8 cellular contexts compared by ENCODE assay signal in the genomic region with DNA sequence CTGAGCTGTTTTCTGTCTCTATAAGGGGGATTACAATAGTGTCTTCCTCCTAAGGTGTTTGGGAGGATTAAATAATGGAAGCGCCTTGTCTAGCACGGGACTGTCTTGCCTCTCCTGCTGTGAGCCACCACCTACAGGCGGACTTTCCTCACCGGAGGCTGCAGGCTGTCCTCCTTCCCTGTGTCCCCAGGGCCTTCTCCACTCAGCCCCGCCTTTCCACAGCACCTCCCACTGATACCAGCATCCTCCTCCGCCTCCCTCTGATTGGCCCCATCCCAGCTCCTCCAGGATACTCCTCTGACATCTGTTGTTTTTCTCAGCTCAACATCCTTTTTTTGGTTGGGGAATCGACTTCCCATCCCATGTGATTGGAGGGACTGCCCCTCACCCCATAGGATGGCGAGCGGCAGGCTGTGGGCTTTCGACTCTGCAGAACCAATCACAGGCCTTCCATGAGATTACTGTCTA. TPM values are rescaled to one million over a fixed set of nuclear protein-coding genes. Genes with fewer than 3 reads are reported as not detected.
DNase-seq lines count a peak whose midpoint lies in the region; ATAC-seq and TF ChIP-seq lines count a peak whose summit lies in the region.

No MANE protein-coding gene starts in this region.

- H3K27me3 ChIP-seq in CD8-positive, alpha-beta memory T cell (ENCODE audit: insufficient read depth, low read length, poor library complexity, severe bottlenecking) = no peaks in the 10 kb centered on the region
- no peaks in the 10 kb centered on the region for H3K27me3 ChIP-seq in effector memory CD4-positive, alpha-beta T cell (replicated peaks; ENCODE audit: control insufficient read depth, insufficient read depth, low read length, poor library complexity, severe bottlenecking)
- no peaks in the 10 kb centered on the region for H3K27me3 ChIP-seq in liver (ENCODE audit: control insufficient read depth in 4 of 4, insufficient read depth in 4 of 4, low read length in 3 of 4)

- H3K4me3 Mint-ChIP-seq in CD8-positive, alpha-beta memory T cell = peak overlapping the region; percentile 90 to 96 (median 94)
- H3K4me3 Mint-ChIP-seq in WTC11 = peak overlapping the region; percentile 96

- H3K4me1 Mint-ChIP-seq in CD8-positive, alpha-beta memory T cell = peaks cover 33 to 46% (median 46%) of the 10 kb centered on the region in 3 donors
- H3K4me1 Mint-ChIP-seq in WTC11 = peaks cover 19% of the 10 kb centered on the region

- peak overlapping the region; percentile 87 for H3K4me3 ChIP-seq in CD8-positive, alpha-beta memory T cell (ENCODE audit: low read length)
- H3K4me3 ChIP-seq in effector memory CD4-positive, alpha-beta T cell (ENCODE audit: insufficient read depth, low read depth, low read length, poor library complexity, severe bottlenecking) = peak overlapping the region; percentile 55
- H3K4me3 ChIP-seq in liver (ENCODE audit: low read depth in 1 of 3, low read length in 3 of 3) = peak overlapping the region; percentile 3 to 81 (median 76)

- H3K9me3 Mint-ChIP-seq in CD8-positive, alpha-beta memory T cell = no peaks in the 10 kb centered on the region
- H3K9me3 Mint-ChIP-seq in WTC11 = no peaks in the 10 kb centered on the region

- H3K27ac Mint-ChIP-seq in CD8-positive, alpha-beta memory T cell = peak overlapping the region; percentile 88 to 98 (median 92)
- peak overlapping the region; percentile 97 for H3K27ac Mint-ChIP-seq in WTC11

- peak overlapping the region in 1 of 2 donors; percentile 57 for H3K9ac ChIP-seq in liver (ENCODE audit: low read depth in 1 of 2, low read length in 2 of 2)

- TF ChIP-seq CTCF in WTC11 (IDR thresholded peaks at IDR 0.05) = no peak
- TF ChIP-seq CTCF in liver (IDR thresholded peaks at IDR 0.05; ENCODE audit: low read depth, low read length, missing input control) = no peak

- no peaks in the 10 kb centered on the region for H3K36me3 ChIP-seq in CD8-positive, alpha-beta memory T cell (ENCODE audit: insufficient read depth, low read length)
- peaks cover 16% of the 10 kb centered on the region for H3K36me3 ChIP-seq in effector memory CD4-positive, alpha-beta T cell (ENCODE audit: control insufficient read depth, insufficient read depth, low read length)
- peaks cover 0 to 8% (median under 1%) of the 10 kb centered on the region in 4 donors for H3K36me3 ChIP-seq in liver (ENCODE audit: control insufficient read depth in 4 of 4, insufficient read depth in 3 of 4, low read depth in 1 of 4, low read length in 3 of 4)

- CTCF ChIA-PET in CD8-positive, alpha-beta memory T cell (lab: Charles Lee) = interaction anchor here (0.8 to 2.0 kb wide), 7 partner anchors 11 to 99 kb away, joined by 3 to 8 read pairs (median 4); partner anchors contain the start of genes PKN3 and SET
- CTCF ChIA-PET in WTC11 (lab: Charles Lee) = interaction anchor here (0.6 to 2.5 kb wide), 24 partner anchors 9 to 312 kb away, joined by 3 to 43 read pairs (median 4); partner anchors contain the start of genes ENDOG, MIGA2, PKN3 and SH3GLB2

- H3K27ac ChIP-seq in CD8-positive, alpha-beta memory T cell (ENCODE audit: low read depth, low read length) = peak overlapping the region; percentile 48
- peak overlapping the region; percentile 52 for H3K27ac ChIP-seq in effector memory CD4-positive, alpha-beta T cell (ENCODE audit: insufficient read depth, low read length, poor library complexity, severe bottlenecking)
- H3K27ac ChIP-seq in liver (ENCODE audit: low read depth in 1 of 2, low read length in 2 of 2) = peak overlapping the region in 1 of 2 donors; percentile 30

- WGBS in liver = 38% methylated on average over 10 of the region's 10 CpGs

- no peak for TF ChIP-seq RAD21 in liver (IDR thresholded peaks at IDR 0.05)

- POLR2A ChIA-PET in CD8-positive, alpha-beta memory T cell (lab: Charles Lee) = interaction anchor here (0.8 to 1.4 kb wide), 10 partner anchors 10 to 357 kb away, joined by 3 to 9 read pairs (median 4); partner anchors contain the start of genes DOLPP1, KYAT1, LRRC8A and SET
- POLR2A ChIA-PET in WTC11 (lab: Charles Lee) = interaction anchor here (0.5 to 1.8 kb wide), 15 partner anchors 8 to 178 kb away, joined by 3 to 7 read pairs (median 3); partner anchors contain the start of genes ENDOG and PKN3

- no peaks in the 10 kb centered on the region for H3K9me3 ChIP-seq in CD8-positive, alpha-beta memory T cell (ENCODE audit: low read length)
- no peaks in the 10 kb centered on the region for H3K9me3 ChIP-seq in effector memory CD4-positive, alpha-beta T cell (ENCODE audit: control insufficient read depth, low read length)
- no peaks in the 10 kb centered on the region for H3K9me3 ChIP-seq in liver (ENCODE audit: control insufficient read depth in 4 of 4, low read length in 3 of 4)

- H3K4me1 ChIP-seq in CD8-positive, alpha-beta memory T cell (ENCODE audit: insufficient read depth, low read length) = peaks cover 21% of the 10 kb centered on the region
- H3K4me1 ChIP-seq in effector memory CD4-positive, alpha-beta T cell (ENCODE audit: control insufficient read depth, insufficient read depth, low read length, poor library complexity, severe bottlenecking) = peaks cover 15% of the 10 kb centered on the region
- H3K4me1 ChIP-seq in liver (ENCODE audit: control insufficient read depth in 4 of 4, insufficient read depth in 4 of 4, low read length in 3 of 4) = peaks cover 4 to 20% (median 14%) of the 10 kb centered on the region in 4 donors

- peak in 2 of 5 donors; percentile 34 to 42 for DNase-seq in CD8-positive, alpha-beta memory T cell
- peak; percentile 100 for DNase-seq in NCI-H2171 treated with DMSO at 0.1 percent for 48 hours (lab: John Stamatoyannopoulos, UW)
- peak; percentile 80 for DNase-seq in WTC11 (ENCODE audit: low spot score)
- peak in 2 of 3 donors; percentile 24 to 34 for DNase-seq in effector memory CD4-positive, alpha-beta T cell
- DNase-seq in stimulated activated CD8-positive, alpha-beta memory T cell treated with anti-CD3 and anti-CD28 coated beads, Interleukin-2, amount 100 ng/mL, for 48 hours (ENCODE audit: low read depth in 2 of 2) = peak; percentile 7 to 40

- peaks cover 0 to 2% of the 10 kb centered on the region in 2 donors for H3K27me3 Mint-ChIP-seq in CD8-positive, alpha-beta memory T cell
- no peaks in the 10 kb centered on the region for H3K27me3 Mint-ChIP-seq in WTC11 (ENCODE audit: low read depth)

- peaks cover 0 to 26% (median 2%) of the 10 kb centered on the region in 3 donors for H3K36me3 Mint-ChIP-seq in CD8-positive, alpha-beta memory T cell
- H3K36me3 Mint-ChIP-seq in WTC11 = no peaks in the 10 kb centered on the region

- ATAC-seq in GM21528 (IDR thresholded peaks at IDR 0.05; ENCODE audit: low FRiP score, unreplicated experiment) = peak; percentile 10
- ATAC-seq in WTC11 = peak; percentile 53
- no peak for ATAC-seq in GM18511 (IDR thresholded peaks at IDR 0.05; ENCODE audit: unreplicated experiment)

TF ChIP-seq in WTC11, 78 proteins besides CTCF, POLR2A, EP300 and RAD21 (continues in another document):
- TF ChIP-seq, protein P1, sequence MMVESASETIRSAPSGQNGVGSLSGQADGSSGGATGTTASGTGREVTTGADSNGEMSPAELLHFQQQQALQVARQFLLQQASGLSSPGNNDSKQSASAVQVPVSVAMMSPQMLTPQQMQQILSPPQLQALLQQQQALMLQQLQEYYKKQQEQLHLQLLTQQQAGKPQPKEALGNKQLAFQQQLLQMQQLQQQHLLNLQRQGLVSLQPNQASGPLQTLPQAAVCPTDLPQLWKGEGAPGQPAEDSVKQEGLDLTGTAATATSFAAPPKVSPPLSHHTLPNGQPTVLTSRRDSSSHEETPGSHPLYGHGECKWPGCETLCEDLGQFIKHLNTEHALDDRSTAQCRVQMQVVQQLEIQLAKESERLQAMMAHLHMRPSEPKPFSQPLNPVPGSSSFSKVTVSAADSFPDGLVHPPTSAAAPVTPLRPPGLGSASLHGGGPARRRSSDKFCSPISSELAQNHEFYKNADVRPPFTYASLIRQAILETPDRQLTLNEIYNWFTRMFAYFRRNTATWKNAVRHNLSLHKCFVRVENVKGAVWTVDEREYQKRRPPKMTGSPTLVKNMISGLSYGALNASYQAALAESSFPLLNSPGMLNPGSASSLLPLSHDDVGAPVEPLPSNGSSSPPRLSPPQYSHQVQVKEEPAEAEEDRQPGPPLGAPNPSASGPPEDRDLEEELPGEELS (CRISPR knock-in tag; IDR thresholded peaks at IDR 0.05) = peak; percentile 70; the same call in 1 of the 2 replicates

TF ChIP-seq in liver, 16 proteins besides CTCF, POLR2A, EP300 and RAD21:
- TF ChIP-seq SP1 (IDR thresholded peaks at IDR 0.05) (peak; percentile 23), GABPA (IDR thresholded peaks at IDR 0.05 in 1 of 2, conservative IDR thresholded peaks at IDR 0.05 in 1 of 2) (no peak), TAF1 (conservative IDR thresholded peaks at IDR 0.05) (no peak)

RNA-seq across cellular contexts. Expression of gene ZDHHC12, which starts 0.9 kb away (rescaled TPM):
- total RNA-seq in CD8-positive, alpha-beta memory T cell = 10 to 100 TPM; 76.1 to 82.0 TPM
- 67.3 TPM for polyA plus RNA-seq in CD8-positive, alpha-beta memory T cell
- total RNA-seq in WTC11 (2021) (39.7 to 46.3 TPM (median 45.2 TPM) in 3 replicates), liver (10 to 100 TPM; 24.7 to 29.7 TPM)
- polyA plus RNA-seq in liver = 10 to 100 TPM; 30.9 to 48.2 TPM

RNA-seq across cellular contexts. Expression of gene PKN3, which starts 22.5 kb away (rescaled TPM):
- total RNA-seq in CD8-positive, alpha-beta memory T cell = 1 to 10 TPM; 7.5 to 7.9 TPM
- 1.4 TPM for polyA plus RNA-seq in CD8-positive, alpha-beta memory T cell
- total RNA-seq in WTC11 (2021) = 24.1 to 28.9 TPM (median 27.5 TPM) in 3 replicates
- total RNA-seq in liver = 1 to 10 TPM; 2.0 to 4.2 TPM
- 1 to 10 TPM in 1 of 2 donors, under 1 TPM in 1; 0.61 to 1.1 TPM for polyA plus RNA-seq in liver

RNA-seq across cellular contexts. Expression of gene SET, which starts 35.8 kb away (rescaled TPM):
- 1,000 to 10,000 TPM in 1 of 2 experiments, 100 to 1,000 TPM in 1; 939 to 1,027 TPM for total RNA-seq in CD8-positive, alpha-beta memory T cell
- polyA plus RNA-seq in CD8-positive, alpha-beta memory T cell = 229 TPM
- total RNA-seq in WTC11 (2021) = 1,083 to 1,129 TPM (median 1,086 TPM) in 3 replicates
- 10 to 100 TPM; 79.9 to 95.6 TPM for total RNA-seq in liver
- 10 to 100 TPM; 58.2 to 58.8 TPM for polyA plus RNA-seq in liver

RNA-seq across cellular contexts. Expression of gene ZER1, which starts 46.9 kb away (rescaled TPM):
- total RNA-seq in CD8-positive, alpha-beta memory T cell = 10 to 100 TPM; 18.3 to 18.7 TPM
- polyA plus RNA-seq in CD8-positive, alpha-beta memory T cell = 46.2 TPM
- total RNA-seq in WTC11 (2021) (20.6 to 24.5 TPM (median 23.8 TPM) in 3 replicates), liver (10 to 100 TPM; 20.0 to 29.1 TPM)
- polyA plus RNA-seq in liver = 10 to 100 TPM in 1 of 2 donors, 1 to 10 TPM in 1; 7.6 to 11.7 TPM

Comparison
In these comparisons a context has a peak if more than half of its experiments do, and no peak if none do; other contexts are left out.
1. RNA of gene SET, which starts 35.8 kb away (total RNA-seq): 1,083 to 1,129 TPM in WTC11 and 939 to 1,027 TPM in CD8-positive, alpha-beta memory T cell; 79.9 to 95.6 TPM in liver; every median in the first group is over 4 times any median in the second.
2. Peak in every context shown above with its lines, with median percentiles within 50 percentile points of each other: H3K4me3 ChIP-seq.